18 cellular contexts compared by ENCODE assay signal in the genomic region with DNA sequence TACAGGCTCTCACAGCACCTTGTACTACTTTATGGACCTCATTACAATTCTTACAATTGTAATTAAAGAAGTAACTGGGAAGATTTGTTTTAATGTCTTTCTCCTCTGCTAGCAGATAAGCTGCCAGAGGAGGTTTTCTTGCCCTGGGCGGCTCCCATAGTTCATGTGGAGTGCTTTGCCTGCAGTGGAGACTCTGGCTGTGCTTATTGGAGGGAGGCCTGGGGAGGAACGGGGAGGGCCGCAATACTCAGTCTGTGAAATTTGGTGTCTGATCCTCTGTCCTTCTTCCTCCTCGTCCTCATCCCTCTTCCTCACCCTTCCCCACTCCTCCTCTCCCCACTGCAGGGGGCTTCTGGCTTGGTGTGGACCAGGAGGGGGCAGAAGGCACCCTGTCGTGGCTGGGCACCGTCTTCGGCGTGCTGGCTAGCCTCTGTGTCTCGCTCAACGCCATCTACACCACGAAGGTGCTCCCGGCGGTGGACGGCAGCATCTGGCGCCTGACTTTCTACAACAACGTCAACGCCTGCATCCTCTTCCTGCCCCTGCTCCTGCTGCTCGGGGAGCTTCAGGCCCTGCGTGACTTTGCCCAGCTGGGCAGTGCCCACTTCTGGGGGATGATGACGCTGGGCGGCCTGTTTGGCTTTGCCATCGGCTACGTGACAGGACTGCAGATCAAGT. TPM values are rescaled to one million over a fixed set of nuclear protein-coding genes. Genes with fewer than 3 reads are reported as not detected.
A peak's percentile ranks its signal among the peaks of the same experiment; 100 is the strongest.
DNase-seq lines count a peak whose midpoint lies in the region; ATAC-seq and TF ChIP-seq lines count a peak whose summit lies in the region.
"Had no signal": no experiment of that assay in that cellular context is flagged by ENCODE, and none has a peak within 500 bp of the region (broad histone marks: within the 10 kb centered on the region; RNA-seq: fewer than 3 reads in every experiment).

No MANE protein-coding gene starts in this region.

- no peak overlapping the region for H3K4me3 ChIP-seq in CD8-positive, alpha-beta T cell (ENCODE audit: low read depth, low read length)
- H3K4me3 ChIP-seq in sigmoid colon = no peak overlapping the region

- intact Hi-C loops in CD14-positive monocyte (cut with micrococcal nuclease) (no loop called here), sigmoid colon (cut with DNase I) (no loop called here)
- intact Hi-C loops in CD8-positive, alpha-beta T cell (cut with DNase I, micrococcal nuclease) = no loop called here

- peaks cover 0 to 3% (median 0%) of the 10 kb centered on the region in 3 donors for H3K27me3 Mint-ChIP-seq in CD14-positive monocyte (ENCODE audit: low read depth in 3 of 3)
- no peaks in the 10 kb centered on the region for H3K27me3 Mint-ChIP-seq in CD8-positive, alpha-beta T cell (ENCODE audit: low read depth)
- H3K27me3 Mint-ChIP-seq in brain = no peaks in the 10 kb centered on the region

- peaks cover 5% of the 10 kb centered on the region for H3K36me3 ChIP-seq in CD8-positive, alpha-beta T cell (ENCODE audit: insufficient read depth, low read length)
- H3K36me3 ChIP-seq in sigmoid colon = peaks cover 5 to 21% (median 14%) of the 10 kb centered on the region in 4 donors
- H3K36me3 ChIP-seq: BE2C had no signal

- H3K36me3 Mint-ChIP-seq in CD14-positive monocyte (peaks cover 34 to 54% of the 10 kb centered on the region in 2 donors), brain (peaks cover 8% of the 10 kb centered on the region)
- H3K36me3 Mint-ChIP-seq in CD8-positive, alpha-beta T cell = peaks cover 46% of the 10 kb centered on the region

- TF ChIP-seq CTCF in CD14-positive monocyte (IDR thresholded peaks at IDR 0.05) = no peak
- TF ChIP-seq CTCF in CD8-positive, alpha-beta T cell (IDR thresholded peaks at IDR 0.05) = no peak
- no peak for TF ChIP-seq CTCF in brain (conservative IDR thresholded peaks at IDR 0.05)
- no peak for TF ChIP-seq CTCF in sigmoid colon (IDR thresholded peaks at IDR 0.05)

- WGBS in sigmoid colon, 2 donors = 95 to 96% methylated on average over 23 of the region's 23 CpGs

- H3K4me3 Mint-ChIP-seq in CD14-positive monocyte (no peak overlapping the region), brain (no peak overlapping the region)
- no peak overlapping the region for H3K4me3 Mint-ChIP-seq in CD8-positive, alpha-beta T cell
- H3K4me3 Mint-ChIP-seq: H9 had no signal

- peaks cover 33% of the 10 kb centered on the region for H3K4me1 ChIP-seq in CD8-positive, alpha-beta T cell (ENCODE audit: insufficient read depth, low read length)
- H3K4me1 ChIP-seq in sigmoid colon = peaks cover 0 to 35% (median 29%) of the 10 kb centered on the region in 4 donors
- H3K4me1 ChIP-seq: BE2C had no signal

- no peaks in the 10 kb centered on the region for H3K27me3 ChIP-seq in CD8-positive, alpha-beta T cell (ENCODE audit: insufficient read depth, low read length)
- H3K27me3 ChIP-seq in sigmoid colon = no peaks in the 10 kb centered on the region
- H3K27me3 ChIP-seq: BE2C had no signal

- no peak for TF ChIP-seq EP300 in sigmoid colon (IDR thresholded peaks at IDR 0.05)

- H3K9me3 Mint-ChIP-seq in CD14-positive monocyte (peaks cover 0 to 4% (median 0%) of the 10 kb centered on the region in 7 donors), brain (no peaks in the 10 kb centered on the region)
- H3K9me3 Mint-ChIP-seq in CD8-positive, alpha-beta T cell = no peaks in the 10 kb centered on the region
- H3K9me3 Mint-ChIP-seq: H9 had no signal

- POLR2A ChIA-PET in CD8-positive, alpha-beta T cell (lab: Charles Lee) = no interaction called here

- H3K27ac Mint-ChIP-seq in CD14-positive monocyte (peak overlapping the region in 4 of 7 donors; percentile 9 to 46 (median 22)), brain (peak overlapping the region in 3 of 5 experiments; percentile 19 to 46 (median 37))
- peak overlapping the region; percentile 81 for H3K27ac Mint-ChIP-seq in CD8-positive, alpha-beta T cell

- H3K4me1 Mint-ChIP-seq in CD14-positive monocyte (peaks cover 38% of the 10 kb centered on the region), brain (peaks cover 54% of the 10 kb centered on the region)
- peaks cover 47% of the 10 kb centered on the region for H3K4me1 Mint-ChIP-seq in CD8-positive, alpha-beta T cell (ENCODE audit: low read depth)

- CTCF ChIA-PET in CD8-positive, alpha-beta T cell (lab: Charles Lee) = no interaction called here

- ATAC-seq in CD8-positive, alpha-beta T cell = no peak
- ATAC-seq in HG03432 (IDR thresholded peaks at IDR 0.05; ENCODE audit: unreplicated experiment) = no peak
- no peak for ATAC-seq in GM18861 (IDR thresholded peaks at IDR 0.05; ENCODE audit: unreplicated experiment)

- TF ChIP-seq POLR2A in sigmoid colon (IDR thresholded peaks at IDR 0.05) = no peak

- no peaks in the 10 kb centered on the region for H3K9me3 ChIP-seq in CD8-positive, alpha-beta T cell (ENCODE audit: low read length)
- no peaks in the 10 kb centered on the region for H3K9me3 ChIP-seq in sigmoid colon
- H3K9me3 ChIP-seq: BE2C had no signal

- peak; percentile 17 for DNase-seq in CD14-positive monocyte (ENCODE audit: low spot score)
- no peak for DNase-seq in CD8-positive, alpha-beta T cell
- peak; percentile 43 for DNase-seq in sigmoid colon
- DNase-seq in NCI-H226 = no peak
- DNase-seq: BE2C, COR-L47, DMS153, EL, Kasumi-1, NCI-H1417, NCI-H1930, NCI-H2171, NCI-H510A treated with DMSO at 0.1 percent for 48 hours, SHP77 treated with DMSO at 0.1 percent for 48 hours had no signal

- H3K27ac ChIP-seq in CD8-positive, alpha-beta T cell (ENCODE audit: low read depth, low read length) = no peak overlapping the region
- no peak overlapping the region for H3K27ac ChIP-seq in sigmoid colon

RNA-seq across cellular contexts. Expression of a gene that starts 5.6 kb away (rescaled TPM):
- 10 to 100 TPM; 12.8 to 14.0 TPM for polyA plus RNA-seq in CD14-positive monocyte
- 1 to 10 TPM; 3.1 to 3.3 TPM for total RNA-seq in CD8-positive, alpha-beta T cell
- polyA plus RNA-seq in brain (ENCODE audit: insufficient read depth, low read depth, low replicate concordance) = 7.7 TPM
- 1 to 10 TPM; 5.3 to 8.6 (median 7.2) TPM for total RNA-seq in sigmoid colon
- polyA plus RNA-seq in sigmoid colon = 10 to 100 TPM; 11.6 to 38.9 (median 20.4) TPM

RNA-seq across cellular contexts. Expression of a gene that starts 36.7 kb away (rescaled TPM):
- polyA plus RNA-seq in CD14-positive monocyte (1 to 10 TPM; 5.1 to 7.2 TPM), brain (ENCODE audit: insufficient read depth, low read depth, low replicate concordance) (18.2 TPM), sigmoid colon (10 to 100 TPM in 2 of 3 donors, 1 to 10 TPM in 1; 5.3 to 14.9 (median 13.2) TPM)
- 100 to 1,000 TPM; 172 to 177 TPM for total RNA-seq in CD8-positive, alpha-beta T cell
- total RNA-seq in sigmoid colon = 10 to 100 TPM; 27.5 to 49.3 (median 38.9) TPM

Comparison
In these comparisons a context has a peak if more than half of its experiments do, and no peak if none do; other contexts are left out.
1. DNase-seq: peak in CD14-positive monocyte (single experiment) and sigmoid colon (single experiment); none in CD8-positive, alpha-beta T cell (0 of 7) and NCI-H226 (single experiment).
2. H3K27ac Mint-ChIP-seq: peak in every context shown above with its lines; median percentile 81 in CD8-positive, alpha-beta T cell; 37 in brain; 22 in CD14-positive monocyte.